In genomic region chr1:144412491-144413403, GRCh38 we compare ENCODE assay signal across 1 cellular context.
TF ChIP-seq lines count a peak whose summit lies in the region.

No MANE protein-coding gene starts in this region.

TF ChIP-seq in HEK293, 187 proteins besides CTCF, POLR2A, EP300 and RAD21 (continued from another document):
- TF ChIP-seq ZNF513 (tag by site-specific recombination; IDR thresholded peaks at IDR 0.05) (peak; percentile 44), ZEB2 (tag by site-specific recombination; IDR thresholded peaks at IDR 0.05) (peak; percentile 91), ZNF362 (tag by site-specific recombination; IDR thresholded peaks at IDR 0.05) (peak; percentile 48; the same call in 1 of the 2 replicates), ZNF366 (tag by site-specific recombination; conservative IDR thresholded peaks at IDR 0.05) (peak; percentile 80; the same call in 1 of the 2 replicates), BCL11A (tag by site-specific recombination; IDR thresholded peaks at IDR 0.05; ENCODE audit: low read depth) (peak; percentile 72; the same call in 1 of the 2 replicates), KLF16 (tag by site-specific recombination; IDR thresholded peaks at IDR 0.05) (peak; percentile 72; the same call in 1 of the 2 replicates), ZBTB10 (tag by site-specific recombination; IDR thresholded peaks at IDR 0.05) (peak; percentile 83), ZBTB26 (tag by site-specific recombination; optimal IDR thresholded peaks at IDR 0.05) (peak; percentile 56), ZNF629 (tag by site-specific recombination; IDR thresholded peaks at IDR 0.05) (peak; percentile 88), ZNF146 (tag by site-specific recombination; IDR thresholded peaks at IDR 0.05) (peak; percentile 38; the same call in 1 of the 2 replicates), ZNF391 (tag by site-specific recombination; IDR thresholded peaks at IDR 0.05; ENCODE audit: borderline replicate concordance, low read depth) (peak; percentile 92; the same call in 1 of the 2 replicates), ZSCAN4 (tag by site-specific recombination; IDR thresholded peaks at IDR 0.05) (peak; percentile 43; the same call in 1 of the 2 replicates), ZFP69B (tag by site-specific recombination; IDR thresholded peaks at IDR 0.05) (peak; percentile 60; the same call in 1 of the 2 replicates), PRDM1 (tag by site-specific recombination; IDR thresholded peaks at IDR 0.05) (peak; percentile 91), TRIM28 (IDR thresholded peaks at IDR 0.05; ENCODE audit: borderline replicate concordance, low read length) (peak; percentile 33; the same call in 1 of the 2 replicates), ZSCAN30 (tag by site-specific recombination; IDR thresholded peaks at IDR 0.05) (peak; percentile 96), MYNN (tag by site-specific recombination; IDR thresholded peaks at IDR 0.05; ENCODE audit: borderline replicate concordance) (peak; percentile 28; the same call in 1 of the 2 replicates), ZNF843 (tag by site-specific recombination; IDR thresholded peaks at IDR 0.05) (peak; percentile 65), ZNF16 (tag by site-specific recombination; IDR thresholded peaks at IDR 0.05; ENCODE audit: low read depth) (peak; percentile 60; the same call in 1 of the 2 replicates), ZNF76 (tag by site-specific recombination; IDR thresholded peaks at IDR 0.05; ENCODE audit: borderline replicate concordance, low read depth) (peak; percentile 27; the same call in 1 of the 2 replicates), ZNF768 (tag by site-specific recombination; IDR thresholded peaks at IDR 0.05) (peak; percentile 64; the same call in 1 of the 2 replicates), YY1 (tag by site-specific recombination; IDR thresholded peaks at IDR 0.05) (peak; percentile 85), ZNF398 (tag by site-specific recombination; IDR thresholded peaks at IDR 0.05) (peak; percentile 68; the same call in 1 of the 2 replicates), ZNF501 (tag by site-specific recombination; IDR thresholded peaks at IDR 0.05) (peak; percentile 84), ZNF610 (tag by site-specific recombination; IDR thresholded peaks at IDR 0.05; ENCODE audit: borderline replicate concordance) (0 out of 2 replicates have a peak, but pooled peaks have one; percentile 41), OVOL3 (tag by site-specific recombination; IDR thresholded peaks at IDR 0.05) (peak; percentile 97), ZNF596 (tag by site-specific recombination; IDR thresholded peaks at IDR 0.05) (0 out of 2 replicates have a peak, but pooled peaks have one; percentile 52), ZFHX2 (tag by site-specific recombination; conservative IDR thresholded peaks at IDR 0.05) (0 out of 2 replicates have a peak, but pooled peaks have one; percentile 27), ZSCAN16 (tag by site-specific recombination; IDR thresholded peaks at IDR 0.05) (peak; percentile 84), ZNF121 (tag by site-specific recombination; IDR thresholded peaks at IDR 0.05) (peak; percentile 61; the same call in 1 of the 2 replicates), ZNF600 (tag by site-specific recombination; IDR thresholded peaks at IDR 0.05) (peak; percentile 98), ZNF623 (tag by site-specific recombination; IDR thresholded peaks at IDR 0.05) (peak; percentile 22; the same call in 1 of the 2 replicates), ZBTB20 (tag by site-specific recombination; IDR thresholded peaks at IDR 0.05) (peak; percentile 87), SP7 (tag by site-specific recombination; IDR thresholded peaks at IDR 0.05) (peak; percentile 81), ZSCAN23 (tag by site-specific recombination; IDR thresholded peaks at IDR 0.05) (peak; percentile 86), ZSCAN18 (tag by site-specific recombination; IDR thresholded peaks at IDR 0.05) (0 out of 2 replicates have a peak, but pooled peaks have one; percentile 59), KLF7 (tag by site-specific recombination; IDR thresholded peaks at IDR 0.05; ENCODE audit: borderline replicate concordance) (peak; percentile 88; the same call in 1 of the 2 replicates), KLF17 (tag by site-specific recombination; IDR thresholded peaks at IDR 0.05) (peak; percentile 84; the same call in 1 of the 2 replicates)
TF ChIP-seq in HEK293: peak in this region for 87; not testable (repeated sequence) for 100.
